1 cellular context compared by ENCODE assay signal in the genomic region with DNA sequence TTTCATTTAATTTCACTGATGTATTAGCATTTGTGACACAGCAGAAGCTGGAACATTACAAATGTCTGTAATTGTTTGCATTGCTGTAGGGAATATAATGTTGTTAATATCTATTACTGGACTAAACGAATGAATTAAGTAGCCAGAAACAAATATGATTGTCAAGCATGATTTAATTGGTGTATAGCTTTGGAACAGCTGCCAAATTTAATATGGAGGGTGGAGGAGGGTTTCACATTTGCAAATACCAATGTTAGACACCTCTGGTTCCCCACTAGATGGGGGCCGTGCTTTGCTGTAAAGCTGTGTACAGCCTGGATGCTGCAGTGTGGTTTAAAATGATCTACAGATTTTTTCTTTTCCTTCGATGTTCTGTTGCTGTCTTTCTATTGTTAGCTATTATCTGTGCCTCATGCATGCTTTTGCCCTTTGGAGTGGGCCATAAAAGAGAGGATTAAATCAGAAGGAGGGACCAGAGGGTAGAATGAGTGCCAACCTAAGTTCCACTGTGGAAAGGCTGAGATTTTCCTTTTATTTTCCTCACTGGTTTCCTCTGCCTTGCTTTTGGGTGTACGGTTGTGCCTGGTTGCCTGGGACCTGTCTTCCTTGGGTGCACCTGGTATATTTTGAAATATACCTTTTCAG.
A peak's percentile ranks its signal among the peaks of the same experiment; 100 is the strongest.
TF ChIP-seq lines count a peak whose summit lies in the region.

No MANE protein-coding gene starts in this region.

TF ChIP-seq in SK-N-SH, 30 proteins besides CTCF, POLR2A, EP300 and RAD21 (continued from another document):
- TF ChIP-seq, protein P1, sequence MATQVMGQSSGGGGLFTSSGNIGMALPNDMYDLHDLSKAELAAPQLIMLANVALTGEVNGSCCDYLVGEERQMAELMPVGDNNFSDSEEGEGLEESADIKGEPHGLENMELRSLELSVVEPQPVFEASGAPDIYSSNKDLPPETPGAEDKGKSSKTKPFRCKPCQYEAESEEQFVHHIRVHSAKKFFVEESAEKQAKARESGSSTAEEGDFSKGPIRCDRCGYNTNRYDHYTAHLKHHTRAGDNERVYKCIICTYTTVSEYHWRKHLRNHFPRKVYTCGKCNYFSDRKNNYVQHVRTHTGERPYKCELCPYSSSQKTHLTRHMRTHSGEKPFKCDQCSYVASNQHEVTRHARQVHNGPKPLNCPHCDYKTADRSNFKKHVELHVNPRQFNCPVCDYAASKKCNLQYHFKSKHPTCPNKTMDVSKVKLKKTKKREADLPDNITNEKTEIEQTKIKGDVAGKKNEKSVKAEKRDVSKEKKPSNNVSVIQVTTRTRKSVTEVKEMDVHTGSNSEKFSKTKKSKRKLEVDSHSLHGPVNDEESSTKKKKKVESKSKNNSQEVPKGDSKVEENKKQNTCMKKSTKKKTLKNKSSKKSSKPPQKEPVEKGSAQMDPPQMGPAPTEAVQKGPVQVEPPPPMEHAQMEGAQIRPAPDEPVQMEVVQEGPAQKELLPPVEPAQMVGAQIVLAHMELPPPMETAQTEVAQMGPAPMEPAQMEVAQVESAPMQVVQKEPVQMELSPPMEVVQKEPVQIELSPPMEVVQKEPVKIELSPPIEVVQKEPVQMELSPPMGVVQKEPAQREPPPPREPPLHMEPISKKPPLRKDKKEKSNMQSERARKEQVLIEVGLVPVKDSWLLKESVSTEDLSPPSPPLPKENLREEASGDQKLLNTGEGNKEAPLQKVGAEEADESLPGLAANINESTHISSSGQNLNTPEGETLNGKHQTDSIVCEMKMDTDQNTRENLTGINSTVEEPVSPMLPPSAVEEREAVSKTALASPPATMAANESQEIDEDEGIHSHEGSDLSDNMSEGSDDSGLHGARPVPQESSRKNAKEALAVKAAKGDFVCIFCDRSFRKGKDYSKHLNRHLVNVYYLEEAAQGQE (IDR thresholded peaks at IDR 0.05; ENCODE audit: low read depth, low read length): no peak
- TF ChIP-seq RCOR1 (IDR thresholded peaks at IDR 0.05; ENCODE audit: low read length) (peak; percentile 94), CHD2 (IDR thresholded peaks at IDR 0.05; ENCODE audit: low read length, partially characterized antibody) (peak; percentile 61)
- TF ChIP-seq, protein P2, sequence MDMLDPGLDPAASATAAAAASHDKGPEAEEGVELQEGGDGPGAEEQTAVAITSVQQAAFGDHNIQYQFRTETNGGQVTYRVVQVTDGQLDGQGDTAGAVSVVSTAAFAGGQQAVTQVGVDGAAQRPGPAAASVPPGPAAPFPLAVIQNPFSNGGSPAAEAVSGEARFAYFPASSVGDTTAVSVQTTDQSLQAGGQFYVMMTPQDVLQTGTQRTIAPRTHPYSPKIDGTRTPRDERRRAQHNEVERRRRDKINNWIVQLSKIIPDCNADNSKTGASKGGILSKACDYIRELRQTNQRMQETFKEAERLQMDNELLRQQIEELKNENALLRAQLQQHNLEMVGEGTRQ (IDR thresholded peaks at IDR 0.05; ENCODE audit: borderline replicate concordance, low read depth, low read length): no peak
